ENCODE assay signal across 9 cellular contexts in the genomic region with DNA sequence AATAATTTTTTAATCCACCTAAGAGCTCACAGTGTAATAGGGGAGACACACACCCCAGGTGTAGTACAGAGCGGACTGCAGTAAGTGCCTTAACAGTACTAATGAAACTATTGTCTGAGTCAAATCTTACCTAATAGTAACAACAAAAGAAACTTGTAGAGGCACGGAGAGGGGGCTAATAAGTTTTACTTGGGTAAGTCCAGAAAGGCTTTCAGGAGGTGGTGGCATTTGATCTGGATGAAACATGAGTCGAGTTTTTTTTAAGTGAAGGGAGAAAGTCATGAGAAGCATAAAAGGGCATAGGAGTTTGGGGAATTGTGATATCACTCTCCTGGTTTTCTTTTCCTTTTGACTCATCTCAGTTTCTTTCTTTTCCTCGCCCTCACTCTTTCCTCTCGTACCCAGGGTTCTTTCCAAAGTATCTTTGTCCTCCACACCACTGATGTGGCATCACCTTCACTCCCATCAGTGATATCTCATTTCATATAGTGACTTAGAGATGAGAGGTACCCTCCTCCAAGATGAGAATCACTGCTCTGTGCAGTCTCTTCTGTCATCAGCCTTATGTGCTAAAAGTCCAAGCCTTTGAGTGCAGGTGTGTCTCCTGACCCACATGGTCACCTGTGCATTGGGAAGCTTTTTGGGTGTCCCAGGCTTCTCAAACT. TPM values are rescaled to one million over a fixed set of nuclear protein-coding genes. Genes with fewer than 3 reads are reported as not detected.
A peak's percentile ranks its signal among the peaks of the same experiment; 100 is the strongest.
DNase-seq lines count a peak whose midpoint lies in the region; ATAC-seq and TF ChIP-seq lines count a peak whose summit lies in the region.
"Had no signal": no experiment of that assay in that cellular context is flagged by ENCODE, and none has a peak within 500 bp of the region (broad histone marks: within the 10 kb centered on the region; RNA-seq: fewer than 3 reads in every experiment).

No MANE protein-coding gene starts in this region.

- no peak for ATAC-seq in HG03571 (IDR thresholded peaks at IDR 0.05; ENCODE audit: unreplicated experiment)
- ATAC-seq in GM19397 (IDR thresholded peaks at IDR 0.05; ENCODE audit: unreplicated experiment): no peak

- H3K27ac Mint-ChIP-seq in Caco-2 (ENCODE audit: unreplicated experiment) (peak overlapping the region; percentile 97), neural crest cell (ENCODE audit: unreplicated experiment) (no peak overlapping the region)

- H3K27me3 ChIP-seq in Caco-2 (replicated peaks; ENCODE audit: control insufficient read depth, insufficient read depth, low read length) (no peaks in the 10 kb centered on the region), breast epithelium (no peaks in the 10 kb centered on the region)

- H3K9me3 Mint-ChIP-seq in Caco-2 (ENCODE audit: unreplicated experiment): no peaks in the 10 kb centered on the region
- peaks cover 11% of the 10 kb centered on the region for H3K9me3 Mint-ChIP-seq in neural crest cell

- TF ChIP-seq CTCF in Caco-2 (IDR thresholded peaks at IDR 0.05; ENCODE audit: insufficient read depth in 1 of 2, low read depth in 1 of 2, low read length in 1 of 2, severe bottlenecking in 1 of 2, unreplicated experiment in 1 of 2) (no peak), HEK293 (tag by site-specific recombination; IDR thresholded peaks at IDR 0.05) (no peak), breast epithelium (IDR thresholded peaks at IDR 0.05) (no peak), neural crest cell (conservative IDR thresholded peaks at IDR 0.05) (no peak)

- DNase-seq in Caco-2: no peak
- DNase-seq in breast epithelium (ENCODE audit: low spot score in 2 of 2): no peak
- DNase-seq in neural crest cell (ENCODE audit: low read depth, low spot score): no peak
- DNase-seq in NCI-H2171 treated with DMSO at 0.1 percent for 48 hours (lab: John Stamatoyannopoulos, UW): no peak
- no peak for DNase-seq in NCI-H1930 (lab: John Stamatoyannopoulos, UW)
- DNase-seq: cerebellar nuclear complex had no signal

- H3K36me3 ChIP-seq in Caco-2 (ENCODE audit: control insufficient read depth, insufficient read depth, low read length) (peaks cover 2% of the 10 kb centered on the region), HEK293 (ENCODE audit: control insufficient read depth in 2 of 2, insufficient read depth in 1 of 2, low read length in 2 of 2) (peaks cover under 1 to 15% of the 10 kb centered on the region in 2 experiments; a peak in 2 of 3 replicates), breast epithelium (no peaks in the 10 kb centered on the region)

- no TSS peak for BruUV-seq in Caco-2 (replicated peaks; lab: Mats Ljungman, UMichigan)

- peak overlapping the region; percentile 93 for H3K4me3 Mint-ChIP-seq in Caco-2 (ENCODE audit: unreplicated experiment)
- H3K4me3 Mint-ChIP-seq in neural crest cell: peak overlapping the region; percentile 87

- CTCF ChIA-PET in Caco-2 (lab: Charles Lee) (no interaction called here), HEK293 (lab: Yijun Ruan, JAX) (interaction anchor here (1.3 kb wide), 1 partner anchor 176 kb away, joined by 3 read pairs; no protein-coding TSS in a partner anchor)

- peaks cover 18% of the 10 kb centered on the region for H3K4me1 ChIP-seq in Caco-2
- peaks cover 5% of the 10 kb centered on the region for H3K4me1 ChIP-seq in HEK293 (ENCODE audit: control insufficient read depth, insufficient read depth, low read length)
- H3K4me1 ChIP-seq in breast epithelium: peaks cover 0 to 8% of the 10 kb centered on the region in 2 donors

- H3K9me3 ChIP-seq in Caco-2 (no peaks in the 10 kb centered on the region), HEK293 (ENCODE audit: control insufficient read depth, insufficient read depth, low read depth, low read length) (no peaks in the 10 kb centered on the region), breast epithelium (peaks cover 0 to 6% of the 10 kb centered on the region in 2 donors)

- no peak for TF ChIP-seq POLR2A in breast epithelium (IDR thresholded peaks at IDR 0.05)

- intact Hi-C loops in Caco-2 (cut with micrococcal nuclease; ENCODE audit: unreplicated experiment): loop anchor here (10.0 kb wide), 1 partner anchor 180 kb away; the partner anchor contains the start of gene HSPA9
- intact Hi-C loops in breast epithelium (cut with DNase I; ENCODE audit: low total_unique reads): no loop called here

- POLR2A ChIA-PET in Caco-2 (lab: Charles Lee): no interaction called here
- POLR2A ChIA-PET in HEK293 (lab: Yijun Ruan, JAX): no interaction called here

- H3K36me3 Mint-ChIP-seq in Caco-2 (ENCODE audit: insufficient read depth, unreplicated experiment): peaks cover 69% of the 10 kb centered on the region
- H3K36me3 Mint-ChIP-seq in neural crest cell (ENCODE audit: low read depth): peaks cover 44% of the 10 kb centered on the region

- H3K27me3 Mint-ChIP-seq in Caco-2 (ENCODE audit: insufficient read depth, unreplicated experiment): no peaks in the 10 kb centered on the region
- no peaks in the 10 kb centered on the region for H3K27me3 Mint-ChIP-seq in neural crest cell (ENCODE audit: low read depth)

- H3K4me1 Mint-ChIP-seq in Caco-2 (ENCODE audit: low read depth, unreplicated experiment) (peaks cover 43% of the 10 kb centered on the region), neural crest cell (peaks cover 39% of the 10 kb centered on the region)

- H3K4me3 ChIP-seq in Caco-2 (ENCODE audit: low read depth, low read length) (peak overlapping the region; percentile 86), HEK293 (ENCODE audit: low read depth, low read length) (peak overlapping the region; percentile 90), breast epithelium (peak overlapping the region; percentile 72 to 93 (median 90))

- no peak overlapping the region; the same call in 1 of the 2 replicates for H3K27ac ChIP-seq in HEK293 (ENCODE audit: extremely low read depth, low read depth, low read length)
- H3K27ac ChIP-seq in breast epithelium: peak overlapping the region; percentile 99 to 100

TF ChIP-seq in HEK293, 187 proteins besides CTCF, POLR2A, EP300 and RAD21:
- TF ChIP-seq ZNF600 (tag by site-specific recombination; IDR thresholded peaks at IDR 0.05) (no peak), PRDM1 (tag by site-specific recombination; IDR thresholded peaks at IDR 0.05) (peak; percentile 80)

RNA-seq across cellular contexts. Expression of gene CTNNA1, which starts 2.0 kb away (rescaled TPM):
- total RNA-seq in Caco-2 (2022) (392 and 403 TPM in 2 replicates), breast epithelium (100 to 1,000 TPM; 314 to 389 (median 321) TPM), neural crest cell (282 and 292 TPM in 2 replicates)
